ENCODE assay signal across 11 cellular contexts in genomic region chr11:8863838-8864237, GRCh38. TPM values are rescaled to one million over a fixed set of nuclear protein-coding genes. Genes with fewer than 3 reads are reported as not detected.
DNase-seq lines count a peak whose midpoint lies in the region; ATAC-seq and TF ChIP-seq lines count a peak whose summit lies in the region.
"Had no signal": no experiment of that assay in that cellular context is flagged by ENCODE, and none has a peak within 500 bp of the region (broad histone marks: within the 10 kb centered on the region; RNA-seq: fewer than 3 reads in every experiment).

No MANE protein-coding gene starts in this region.

- H3K9me3 ChIP-seq in lung (ENCODE audit: control insufficient read depth in 2 of 2, insufficient read depth in 1 of 2, low read length in 1 of 2) (no peaks in the 10 kb centered on the region), Caco-2 (no peaks in the 10 kb centered on the region)

- H3K4me3 ChIP-seq in choroid plexus epithelial cell (ENCODE audit: low read depth, low read length) (no peak overlapping the region), lung (no peak overlapping the region), coronary artery (no peak overlapping the region), Caco-2 (ENCODE audit: low read depth, low read length) (no peak overlapping the region)

- H3K9me3 Mint-ChIP-seq in Caco-2 (ENCODE audit: unreplicated experiment): no peaks in the 10 kb centered on the region

- peaks cover 9% of the 10 kb centered on the region for H3K4me1 Mint-ChIP-seq in Caco-2 (ENCODE audit: low read depth, unreplicated experiment)

- DNase-seq in A172 (ENCODE audit: low spot score) (peak; percentile 38), LHCN-M2 (ENCODE audit: low read depth) (peak; percentile 91), choroid plexus epithelial cell (ENCODE audit: low read depth) (peak; percentile 68), lung (ENCODE audit: low spot score) (no peak), NK-92 (lab: John Stamatoyannopoulos, UW; ENCODE audit: unreplicated experiment) (no peak), mucosa of gallbladder (ENCODE audit: low spot score) (no peak), coronary artery (ENCODE audit: low spot score) (no peak), Caco-2 (no peak)
- DNase-seq: GDM1, KG1, NCI-H345 had no signal

- peaks cover 6% of the 10 kb centered on the region for H3K36me3 Mint-ChIP-seq in Caco-2 (ENCODE audit: insufficient read depth, unreplicated experiment)

- H3K36me3 ChIP-seq in lung (ENCODE audit: control insufficient read depth in 2 of 2, insufficient read depth in 2 of 2, low read length in 2 of 2): no peaks in the 10 kb centered on the region
- no peaks in the 10 kb centered on the region for H3K36me3 ChIP-seq in Caco-2 (ENCODE audit: control insufficient read depth, insufficient read depth, low read length)

- peaks cover 4 to 7% of the 10 kb centered on the region in 2 donors for H3K4me1 ChIP-seq in lung (ENCODE audit: control insufficient read depth in 2 of 2, insufficient read depth in 2 of 2, low read length in 2 of 2)
- H3K4me1 ChIP-seq in Caco-2: peaks cover 22% of the 10 kb centered on the region

- H3K27ac ChIP-seq in lung (ENCODE audit: low read depth in 1 of 2, low read length in 1 of 2) (peak overlapping the region in 1 of 2 donors; percentile 52), coronary artery (no peak overlapping the region)

- no peaks in the 10 kb centered on the region for H3K27me3 ChIP-seq in lung (ENCODE audit: control insufficient read depth, insufficient read depth)
- no peaks in the 10 kb centered on the region for H3K27me3 ChIP-seq in Caco-2 (replicated peaks; ENCODE audit: control insufficient read depth, insufficient read depth, low read length)

- no peak overlapping the region for H3K27ac Mint-ChIP-seq in Caco-2 (ENCODE audit: unreplicated experiment)

- intact Hi-C loops in Caco-2 (cut with micrococcal nuclease; ENCODE audit: unreplicated experiment): no loop called here

- 54 to 76% methylated on average over 1 of the region's 1 CpG for WGBS in lung, 2 donors

- CTCF ChIA-PET in Caco-2 (lab: Charles Lee): no interaction called here

- peak; percentile 66 for ATAC-seq in lung (ENCODE audit: insufficient read depth, low FRiP score)

- POLR2A ChIA-PET in Caco-2 (lab: Charles Lee): no interaction called here

- H3K27me3 Mint-ChIP-seq in Caco-2 (ENCODE audit: insufficient read depth, unreplicated experiment): no peaks in the 10 kb centered on the region

- no peak overlapping the region for H3K4me3 Mint-ChIP-seq in Caco-2 (ENCODE audit: unreplicated experiment)

- no peak for TF ChIP-seq CTCF in choroid plexus epithelial cell (conservative IDR thresholded peaks at IDR 0.05; ENCODE audit: low read depth, low read length)
- no peak for TF ChIP-seq CTCF in lung (IDR thresholded peaks at IDR 0.05; ENCODE audit: control extremely low read depth, extremely low read depth)
- no peak for TF ChIP-seq CTCF in coronary artery (IDR thresholded peaks at IDR 0.05)
- no peak for TF ChIP-seq CTCF in Caco-2 (IDR thresholded peaks at IDR 0.05; ENCODE audit: insufficient read depth in 1 of 2, low read depth in 1 of 2, low read length in 1 of 2, severe bottlenecking in 1 of 2, unreplicated experiment in 1 of 2)

- no TSS peak for BruUV-seq in Caco-2 (replicated peaks; lab: Mats Ljungman, UMichigan)

RNA-seq across cellular contexts. Expression of gene AKIP1, which starts 47.2 kb away (rescaled TPM):
- total RNA-seq in A172 (2014; rRNA removed; shearing (Covaris generic)): 126 and 130 TPM in 2 replicates
- total RNA-seq in LHCN-M2 (2014; rRNA removed): 87.8 and 89.8 TPM in 2 replicates
- 80.5 TPM for polyA plus RNA-seq in LHCN-M2 (2012)
- 10 to 100 TPM; 18.2 to 27.2 TPM for total RNA-seq in lung
- polyA plus RNA-seq in lung: 10 to 100 TPM; 15.6 to 18.1 TPM
- 29.8 TPM for total RNA-seq in mucosa of gallbladder
- total RNA-seq in Caco-2 (2022): 28.7 and 32.6 TPM in 2 replicates

Comparison
In these comparisons a context has a peak if more than half of its experiments do, and no peak if none do; other contexts are left out.
1. DNase-seq: peak in A172 (single experiment), LHCN-M2 (single experiment) and choroid plexus epithelial cell (single experiment); none in lung (single experiment), NK-92 (single experiment), mucosa of gallbladder (single experiment), coronary artery (single experiment) and Caco-2 (0 of 2).